8 cellular contexts compared by ENCODE assay signal in genomic region chr12:55737581-55738112, GRCh38. TPM values are rescaled to one million over a fixed set of nuclear protein-coding genes. Genes with fewer than 3 reads are reported as not detected.
DNase-seq lines count a peak whose midpoint lies in the region; ATAC-seq and TF ChIP-seq lines count a peak whose summit lies in the region.

No MANE protein-coding gene starts in this region.

- H3K27ac Mint-ChIP-seq in activated CD8-positive, alpha-beta memory T cell treated with anti-CD3 and anti-CD28 coated beads, Interleukin-2, amount 10 ng/mL, durations not matched to agents 7 days and 5 days, result peak overlapping the region; percentile 88
- H3K27ac Mint-ChIP-seq in T-helper 17 cell, result peak overlapping the region; percentile 90

- intact Hi-C loops in heart right ventricle (cut with DNase I), result loop anchor here in 9 of 10 donors (1.0 to 10.0 kb wide), 15 partner anchors 55 to 377 kb away; partner anchors contain the start of genes DGKA (in 1 of the 9), ORMDL2 (in 1 of the 9), RPL41 (in 1 of the 9) and RPS26 (in 1 of the 9)

- H3K27me3 Mint-ChIP-seq in activated CD8-positive, alpha-beta memory T cell treated with anti-CD3 and anti-CD28 coated beads, Interleukin-2, amount 10 ng/mL, durations not matched to agents 7 days and 5 days, result peaks cover 8% of the 10 kb centered on the region
- H3K27me3 Mint-ChIP-seq in T-helper 17 cell, result no peaks in the 10 kb centered on the region

- H3K9me3 ChIP-seq in T-helper 17 cell (ENCODE audit: control insufficient read depth, low read length, poor library complexity, severe bottlenecking), result no peaks in the 10 kb centered on the region
- no peaks in the 10 kb centered on the region for H3K9me3 ChIP-seq in heart right ventricle

- WGBS in heart right ventricle, 2 donors, result 6 to 8% methylated on average over 4 of the region's 4 CpGs

- H3K4me1 Mint-ChIP-seq in activated CD8-positive, alpha-beta memory T cell treated with anti-CD3 and anti-CD28 coated beads, Interleukin-2, amount 10 ng/mL, durations not matched to agents 7 days and 5 days, result peaks cover 30% of the 10 kb centered on the region
- peaks cover 26% of the 10 kb centered on the region for H3K4me1 Mint-ChIP-seq in T-helper 17 cell

- no peaks in the 10 kb centered on the region for H3K36me3 ChIP-seq in heart right ventricle

- H3K27ac ChIP-seq in heart right ventricle, result peak overlapping the region in 9 of 10 donors; percentile 17 to 84 (median 70)
- H3K27ac ChIP-seq in skin epidermis, result peak overlapping the region in 20 of 21 experiments; percentile 24 to 90 (median 74)

- no peaks in the 10 kb centered on the region for H3K9me3 Mint-ChIP-seq in activated CD8-positive, alpha-beta memory T cell treated with anti-CD3 and anti-CD28 coated beads, Interleukin-2, amount 10 ng/mL, durations not matched to agents 7 days and 5 days (ENCODE audit: low read depth)

- peak; percentile 22 for ATAC-seq in activated CD8-positive, alpha-beta memory T cell treated with anti-CD3 and anti-CD28 coated beads, Interleukin-2, amount 10 ng/mL, durations not matched to agents 7 days and 5 days
- ATAC-seq in T-helper 17 cell (no peak), heart right ventricle (peak; percentile 2 to 40 (median 14))

- H3K27me3 ChIP-seq in heart right ventricle, result no peaks in the 10 kb centered on the region

- no peaks in the 10 kb centered on the region for H3K36me3 Mint-ChIP-seq in activated CD8-positive, alpha-beta memory T cell treated with anti-CD3 and anti-CD28 coated beads, Interleukin-2, amount 10 ng/mL, durations not matched to agents 7 days and 5 days
- peaks cover 2% of the 10 kb centered on the region for H3K36me3 Mint-ChIP-seq in T-helper 17 cell (ENCODE audit: low read depth)

- peak overlapping the region in 7 of 10 donors; percentile 34 to 65 (median 61) for H3K4me3 ChIP-seq in heart right ventricle
- peak overlapping the region in 2 of 7 experiments; percentile 55 to 57 for H3K4me3 ChIP-seq in skin epidermis

- peak overlapping the region; percentile 80 for H3K4me3 Mint-ChIP-seq in activated CD8-positive, alpha-beta memory T cell treated with anti-CD3 and anti-CD28 coated beads, Interleukin-2, amount 10 ng/mL, durations not matched to agents 7 days and 5 days
- peak overlapping the region; percentile 94 for H3K4me3 Mint-ChIP-seq in T-helper 17 cell

- peaks cover 8 to 26% (median 21%) of the 10 kb centered on the region in 9 donors for H3K4me1 ChIP-seq in heart right ventricle

- CTCF ChIA-PET in activated CD8-positive, alpha-beta memory T cell treated with anti-CD3 and anti-CD28 coated beads, Interleukin-2, amount 10 ng/mL, durations not matched to agents 7 days and 5 days (lab: Charles Lee), result interaction anchor here (0.6 to 9.1 kb wide), 46 partner anchors 9 to 617 kb away, joined by 3 to 233 read pairs (median 6); partner anchors contain the start of genes BLOC1S1, CD63, DGKA and MYL6

- no peak for TF ChIP-seq CTCF in heart right ventricle (IDR thresholded peaks at IDR 0.05)

- no peak for DNase-seq in activated CD8-positive, alpha-beta memory T cell treated with anti-CD3 and anti-CD28 coated beads, Interleukin-2, amount 10 ng/mL, durations not matched to agents 7 days and 5 days
- DNase-seq in activated CD8-positive, alpha-beta memory T cell treated with anti-CD3 and anti-CD28 coated beads for 24 hours, result no peak
- DNase-seq in T-helper 17 cell (no peak), heart right ventricle (no peak), NCI-H510A (lab: John Stamatoyannopoulos, UW) (no peak), A172 (ENCODE audit: low spot score) (no peak), foreskin melanocyte (no peak)

RNA-seq across cellular contexts. Expression of gene GDF11, which starts 5.3 kb away (rescaled TPM):
- total RNA-seq in activated CD8-positive, alpha-beta memory T cell treated with anti-CD3 and anti-CD28 coated beads, Interleukin-2, amount 10 ng/mL, durations not matched to agents 7 days and 5 days, result 10 to 100 TPM; 10.9 to 14.1 TPM
- total RNA-seq in T-helper 17 cell (1 to 10 TPM; 6.7 to 9.5 TPM), heart right ventricle (10 to 100 TPM in 8 of 10 donors, 1 to 10 TPM in 2; 6.2 to 17.6 (median 12.4) TPM)
- 1 to 10 TPM; 3.2 to 8.3 TPM for polyA plus RNA-seq in heart right ventricle
- total RNA-seq in A172 (2014; rRNA removed; shearing (Covaris generic)), result 2.6 and 7.0 TPM in 2 replicates

RNA-seq across cellular contexts. Expression of gene CD63, which starts 8.8 kb away (rescaled TPM):
- total RNA-seq in activated CD8-positive, alpha-beta memory T cell treated with anti-CD3 and anti-CD28 coated beads, Interleukin-2, amount 10 ng/mL, durations not matched to agents 7 days and 5 days, result 100 to 1,000 TPM; 222 to 288 TPM
- 10 to 100 TPM; 83.3 to 83.9 TPM for total RNA-seq in T-helper 17 cell
- 1,000 to 10,000 TPM in 2 of 10 donors, 100 to 1,000 TPM in 8; 565 to 1,547 (median 768) TPM for total RNA-seq in heart right ventricle
- 1,000 to 10,000 TPM; 1,333 to 2,861 TPM for polyA plus RNA-seq in heart right ventricle
- total RNA-seq in A172 (2014; rRNA removed; shearing (Covaris generic)), result 1,213 and 1,362 TPM in 2 replicates

RNA-seq across cellular contexts. Expression of gene RDH5, which starts 17.5 kb away (rescaled TPM):
- total RNA-seq in activated CD8-positive, alpha-beta memory T cell treated with anti-CD3 and anti-CD28 coated beads, Interleukin-2, amount 10 ng/mL, durations not matched to agents 7 days and 5 days, result 10 to 100 TPM; 11.1 to 14.4 TPM
- total RNA-seq in T-helper 17 cell (10 to 100 TPM; 12.9 to 13.8 TPM), heart right ventricle (10 to 100 TPM in 6 of 10 donors, 1 to 10 TPM in 4; 4.9 to 25.9 (median 13.6) TPM)
- polyA plus RNA-seq in heart right ventricle, result 10 to 100 TPM; 40.1 to 54.5 TPM
- total RNA-seq in A172 (2014; rRNA removed; shearing (Covaris generic)), result 2.7 and 7.5 TPM in 2 replicates

RNA-seq across cellular contexts. Expression of gene BLOC1S1, which starts 21.8 kb away (rescaled TPM):
- total RNA-seq in activated CD8-positive, alpha-beta memory T cell treated with anti-CD3 and anti-CD28 coated beads, Interleukin-2, amount 10 ng/mL, durations not matched to agents 7 days and 5 days, result 100 to 1,000 TPM; 151 to 152 TPM
- total RNA-seq in T-helper 17 cell (10 to 100 TPM; 41.1 to 42.0 TPM), heart right ventricle (100 to 1,000 TPM in 5 of 10 donors, 10 to 100 TPM in 5; 68.3 to 136 (median 101) TPM)
- polyA plus RNA-seq in heart right ventricle, result 100 to 1,000 TPM; 305 to 515 TPM
- total RNA-seq in A172 (2014; rRNA removed; shearing (Covaris generic)), result 96.1 and 135 TPM in 2 replicates

RNA-seq across cellular contexts. Expression of gene ITGA7, which starts 29.9 kb away (rescaled TPM):
- total RNA-seq in activated CD8-positive, alpha-beta memory T cell treated with anti-CD3 and anti-CD28 coated beads, Interleukin-2, amount 10 ng/mL, durations not matched to agents 7 days and 5 days, result 1 to 10 TPM; 3.7 to 4.4 TPM
- total RNA-seq in T-helper 17 cell, result 1 to 10 TPM in 1 of 2 donors, under 1 TPM in 1; 0.70 to 1.4 TPM
- total RNA-seq in heart right ventricle, result 100 to 1,000 TPM; 422 to 750 (median 538) TPM
- polyA plus RNA-seq in heart right ventricle, result 100 to 1,000 TPM; 247 to 481 TPM
- 7.8 and 10.7 TPM in 2 replicates for total RNA-seq in A172 (2014; rRNA removed; shearing (Covaris generic))
